Comparison of ENCODE assay signal across 19 cellular contexts in the genomic region with DNA sequence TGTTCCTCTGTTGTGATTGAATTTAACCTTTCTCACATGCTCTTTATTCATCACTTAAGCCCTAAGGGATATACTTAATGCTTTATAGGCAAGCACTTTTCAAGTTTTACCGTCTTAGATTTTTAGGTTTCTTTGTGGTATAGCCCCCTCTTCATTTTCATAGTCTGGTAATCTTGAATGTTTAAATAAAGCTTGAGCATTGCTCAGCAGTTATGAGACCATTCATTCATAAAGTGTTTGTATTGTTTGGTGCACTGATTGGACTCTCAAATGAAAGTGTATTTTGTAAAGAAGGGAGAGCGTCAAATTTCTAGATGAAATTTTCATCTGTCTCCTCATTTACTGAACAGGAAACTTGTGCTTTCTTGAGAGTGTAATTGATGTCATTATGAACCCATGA. TPM values are rescaled to one million over a fixed set of nuclear protein-coding genes. Genes with fewer than 3 reads are reported as not detected.
DNase-seq lines count a peak whose midpoint lies in the region; ATAC-seq and TF ChIP-seq lines count a peak whose summit lies in the region.
"Had no signal": no experiment of that assay in that cellular context is flagged by ENCODE, and none has a peak within 500 bp of the region (broad histone marks: within the 10 kb centered on the region; RNA-seq: fewer than 3 reads in every experiment).

No MANE protein-coding gene starts in this region.

- H3K4me1 Mint-ChIP-seq in activated CD4-positive, alpha-beta T cell treated with anti-CD3 and anti-CD28 coated beads, Interleukin-2, amount 10 ng/mL, durations not matched to agents 24 days and 14 days: peaks cover 42% of the 10 kb centered on the region
- H3K4me1 Mint-ChIP-seq in T-helper 2 cell treated with Interferon-gamma antibody and Interleukin-4, amounts not matched to agents 5 μg/mL and 100 μg/mL, for 36 hours (ENCODE audit: low read depth): peaks cover 42% of the 10 kb centered on the region
- peaks cover 44 to 67% (median 56%) of the 10 kb centered on the region in 3 donors for H3K4me1 Mint-ChIP-seq in naive B cell
- H3K4me1 Mint-ChIP-seq: nephron progenitor cell had no signal

- H3K4me3 ChIP-seq in GM12865 (ENCODE audit: low read depth, low read length): peak overlapping the region; percentile 26; the same call in 1 of the 2 replicates
- H3K4me3 ChIP-seq: esophagus squamous epithelium, upper lobe of right lung had no signal

- peak overlapping the region; percentile 5 for H3K27ac Mint-ChIP-seq in activated CD4-positive, alpha-beta T cell treated with anti-CD3 and anti-CD28 coated beads, Interleukin-2, amount 10 ng/mL, durations not matched to agents 24 days and 14 days
- H3K27ac Mint-ChIP-seq in T-helper 2 cell treated with Interferon-gamma antibody and Interleukin-4, amounts not matched to agents 5 μg/mL and 100 μg/mL, for 36 hours: peak overlapping the region; percentile 3
- peak overlapping the region in 5 of 6 donors; percentile 0 to 54 (median 2) for H3K27ac Mint-ChIP-seq in naive B cell
- H3K27ac Mint-ChIP-seq: nephron progenitor cell; stimulated activated naive B cell treated with anti-CD40 and anti-IgM and Interleukin-4, amounts not matched to agents 10 μg/mL and 1 μg/mL and 100 μg/mL, for 72 hours had no signal

- H3K27me3 Mint-ChIP-seq in activated CD4-positive, alpha-beta T cell treated with anti-CD3 and anti-CD28 coated beads, Interleukin-2, amount 10 ng/mL, durations not matched to agents 24 days and 14 days: no peaks in the 10 kb centered on the region
- H3K27me3 Mint-ChIP-seq in T-helper 2 cell treated with Interferon-gamma antibody and Interleukin-4, amounts not matched to agents 5 μg/mL and 100 μg/mL, for 36 hours (ENCODE audit: low read depth): no peaks in the 10 kb centered on the region
- H3K27me3 Mint-ChIP-seq in naive B cell: no peaks in the 10 kb centered on the region
- H3K27me3 Mint-ChIP-seq: stimulated activated naive B cell treated with anti-CD40 and anti-IgM and Interleukin-4, amounts not matched to agents 10 μg/mL and 1 μg/mL and 100 μg/mL, for 72 hours had no signal

- no peak for DNase-seq in activated CD4-positive, alpha-beta T cell treated with anti-CD3 and anti-CD28 coated beads, Interleukin-2, amount 10 ng/mL, durations not matched to agents 24 days and 14 days
- no peak for DNase-seq in activated CD4-positive, alpha-beta T cell treated with anti-CD3 and anti-CD28 coated beads for 48 hours
- DNase-seq in GM12865 (ENCODE audit: low read depth) (no peak), naive B cell (no peak), NCI-H1436 treated with DMSO at 0.1 percent for 48 hours (lab: John Stamatoyannopoulos, UW) (no peak), UCSD-AML1 (lab: John Stamatoyannopoulos, UW; ENCODE audit: unreplicated experiment) (no peak), OCI-M1 (lab: John Stamatoyannopoulos, UW) (no peak)
- DNase-seq in T-helper 2 cell treated with Interferon-gamma antibody and Interleukin-4, amounts not matched to agents 5 μg/mL and 100 μg/mL, for 36 hours (ENCODE audit: low spot score): no peak
- DNase-seq: activated CD4-positive, alpha-beta T cell treated with anti-CD3 and anti-CD28 coated beads, Interleukin-2, amount 50 U/mL, for 4 hours; activated gamma-delta T cell treated with Interleukin-2 at 50 U/mL for 16 hours; brain microvascular endothelial cell; esophagus squamous epithelium; NCI-H1105 treated with DMSO at 0.1 percent for 48 hours; NCI-H2227 treated with DMSO at 0.1 percent for 48 hours; nephron progenitor cell; psoas muscle; SIG-M5; stimulated activated naive B cell treated with anti-CD40 and anti-IgM and Interleukin-4, amounts not matched to agents 10 μg/mL and 1 μg/mL and 100 μg/mL, for 72 hours; upper lobe of right lung had no signal

- H3K9me3 Mint-ChIP-seq in activated CD4-positive, alpha-beta T cell treated with anti-CD3 and anti-CD28 coated beads, Interleukin-2, amount 10 ng/mL, durations not matched to agents 24 days and 14 days: no peaks in the 10 kb centered on the region
- no peaks in the 10 kb centered on the region for H3K9me3 Mint-ChIP-seq in T-helper 2 cell treated with Interferon-gamma antibody and Interleukin-4, amounts not matched to agents 5 μg/mL and 100 μg/mL, for 36 hours
- H3K9me3 Mint-ChIP-seq in naive B cell: no peaks in the 10 kb centered on the region
- H3K9me3 Mint-ChIP-seq: stimulated activated naive B cell treated with anti-CD40 and anti-IgM and Interleukin-4, amounts not matched to agents 10 μg/mL and 1 μg/mL and 100 μg/mL, for 72 hours had no signal

- intact Hi-C loops in activated CD4-positive, alpha-beta T cell treated with anti-CD3 and anti-CD28 coated beads, Interleukin-2, amount 10 ng/mL, durations not matched to agents 24 days and 14 days (cut with micrococcal nuclease): no loop called here

- no peak for TF ChIP-seq CTCF in GM12865 (IDR thresholded peaks at IDR 0.05; ENCODE audit: insufficient read depth, low read depth, low read length, missing control alignments)

- peak overlapping the region; percentile 41 for H3K4me3 Mint-ChIP-seq in activated CD4-positive, alpha-beta T cell treated with anti-CD3 and anti-CD28 coated beads, Interleukin-2, amount 10 ng/mL, durations not matched to agents 24 days and 14 days
- peak overlapping the region; percentile 55 for H3K4me3 Mint-ChIP-seq in T-helper 2 cell treated with Interferon-gamma antibody and Interleukin-4, amounts not matched to agents 5 μg/mL and 100 μg/mL, for 36 hours
- peak overlapping the region in 4 of 8 donors; percentile 2 to 74 (median 20) for H3K4me3 Mint-ChIP-seq in naive B cell
- H3K4me3 Mint-ChIP-seq: nephron progenitor cell; stimulated activated naive B cell treated with anti-CD40 and anti-IgM and Interleukin-4, amounts not matched to agents 10 μg/mL and 1 μg/mL and 100 μg/mL, for 72 hours had no signal

- ATAC-seq in naive B cell (ENCODE audit: low read depth in 2 of 2): no peak
- ATAC-seq: psoas muscle; stimulated activated naive B cell treated with anti-CD40 and anti-IgM and Interleukin-4, amounts not matched to agents 10 μg/mL and 1 μg/mL and 100 μg/mL, for 72 hours; upper lobe of right lung had no signal

- H3K36me3 Mint-ChIP-seq in activated CD4-positive, alpha-beta T cell treated with anti-CD3 and anti-CD28 coated beads, Interleukin-2, amount 10 ng/mL, durations not matched to agents 24 days and 14 days (ENCODE audit: low read depth): peaks cover 15% of the 10 kb centered on the region
- peaks cover 13% of the 10 kb centered on the region for H3K36me3 Mint-ChIP-seq in T-helper 2 cell treated with Interferon-gamma antibody and Interleukin-4, amounts not matched to agents 5 μg/mL and 100 μg/mL, for 36 hours (ENCODE audit: low read depth)
- no peaks in the 10 kb centered on the region for H3K36me3 Mint-ChIP-seq in naive B cell

RNA-seq across cellular contexts. Expression of a gene that starts 25.2 kb away (rescaled TPM):
- total RNA-seq in activated CD4-positive, alpha-beta T cell treated with anti-CD3 and anti-CD28 coated beads, Interleukin-2, amount 10 ng/mL, durations not matched to agents 24 days and 14 days: 78.2 and 92.3 TPM in 2 replicates
- polyA plus RNA-seq in naive B cell (ENCODE audit: low read depth in 6 of 6): 10 to 100 TPM in 5 of 6 donors, 1 to 10 TPM in 1; 3.8 to 24.5 (median 16.9) TPM

RNA-seq across cellular contexts. Expression of a gene that starts 43.5 kb away (rescaled TPM):
- total RNA-seq in activated CD4-positive, alpha-beta T cell treated with anti-CD3 and anti-CD28 coated beads, Interleukin-2, amount 10 ng/mL, durations not matched to agents 24 days and 14 days: 13.5 and 14.5 TPM in 2 replicates
- polyA plus RNA-seq in naive B cell (ENCODE audit: low read depth in 6 of 6): 10 to 100 TPM in 2 of 6 donors, 1 to 10 TPM in 4; 5.4 to 15.0 (median 7.7) TPM
